8 cellular contexts compared by ENCODE assay signal in the genomic region with DNA sequence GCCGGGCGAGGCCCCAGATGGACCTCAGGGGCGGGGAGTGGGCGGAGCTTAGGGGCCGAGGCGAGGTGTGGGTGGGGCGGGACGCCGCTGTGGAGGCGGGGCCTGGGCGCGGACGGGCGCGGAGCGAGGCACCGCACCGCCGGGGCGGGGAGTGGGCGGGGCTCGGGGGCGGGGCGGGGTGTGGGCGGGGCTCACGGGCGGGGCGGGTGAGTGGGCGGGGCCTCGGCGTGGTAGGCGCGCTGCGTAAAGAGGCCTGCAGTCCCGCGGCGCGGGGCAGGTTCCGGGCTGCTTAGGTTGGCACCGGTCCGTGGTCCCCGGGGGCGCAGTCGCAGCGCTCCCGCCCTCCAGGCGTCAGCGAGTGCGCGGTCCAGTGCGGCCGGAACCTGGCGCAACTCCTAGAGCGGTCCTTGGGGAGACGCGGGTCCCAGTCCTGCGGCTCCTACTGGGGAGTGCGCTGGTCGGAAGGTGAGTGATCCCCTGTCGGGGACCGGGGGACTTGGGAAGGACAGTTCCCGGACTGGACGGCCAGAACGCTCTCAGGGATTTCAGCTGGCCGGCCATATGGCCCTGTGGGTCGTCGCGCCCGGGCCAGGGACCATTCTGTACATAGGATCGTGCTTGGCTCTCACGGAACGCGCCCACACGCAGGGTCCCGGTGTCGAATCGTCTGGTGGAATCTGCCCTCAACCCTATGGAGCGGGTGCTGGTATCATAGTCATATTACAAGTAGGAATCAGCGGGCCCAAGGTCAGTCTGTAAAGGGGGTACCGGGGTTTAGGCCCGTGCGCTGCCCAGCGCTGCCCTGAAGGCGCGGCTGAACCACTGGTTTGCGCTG. TPM values are rescaled to one million over a fixed set of nuclear protein-coding genes. Genes with fewer than 3 reads are reported as not detected.
DNase-seq lines count a peak whose midpoint lies in the region; ATAC-seq lines count a peak whose summit lies in the region.

A gene with protein sequence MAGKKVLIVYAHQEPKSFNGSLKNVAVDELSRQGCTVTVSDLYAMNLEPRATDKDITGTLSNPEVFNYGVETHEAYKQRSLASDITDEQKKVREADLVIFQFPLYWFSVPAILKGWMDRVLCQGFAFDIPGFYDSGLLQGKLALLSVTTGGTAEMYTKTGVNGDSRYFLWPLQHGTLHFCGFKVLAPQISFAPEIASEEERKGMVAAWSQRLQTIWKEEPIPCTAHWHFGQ (plus strand): TSS at position 274 of the 835 bp plus-strand sequence. CDS start 6,659 bp downstream, outside the sequence.

- peak; percentile 80 for ATAC-seq in GM18909 (IDR thresholded peaks at IDR 0.05; ENCODE audit: poor library complexity, unreplicated experiment)
- ATAC-seq in HG03139 (IDR thresholded peaks at IDR 0.05; ENCODE audit: unreplicated experiment): peak; percentile 72
- peak; percentile 89 for ATAC-seq in left colon

- DNase-seq in AG08395 (ENCODE audit: low spot score) (peak; percentile 99), NCI-H460 (ENCODE audit: extremely low read depth, low read depth) (peak; percentile 85), left colon (peak; percentile 92 to 98)
- peak; percentile 88 to 91 for DNase-seq in activated CD4-positive, alpha-beta T cell treated with anti-CD3 and anti-CD28 coated beads for 4 hours
- peak; percentile 86 to 93 for DNase-seq in stimulated activated CD4-positive, alpha-beta T cell treated with anti-CD3 and anti-CD28 coated beads, Interleukin-1b, Interleukin-23, amount 100 ng/mL, for 4 hours (ENCODE audit: low read depth in 2 of 2)

- intact Hi-C loops in left colon (cut with DNase I, micrococcal nuclease): loop anchor here (2.0 to 5.0 kb wide), 2 partner anchors 55 to 57 kb away; no protein-coding TSS in a partner anchor

- H3K27ac ChIP-seq in cingulate gyrus (ENCODE audit: low read depth, low read length): peak within 1 kb of the TSS; percentile 85

RNA-seq across cellular contexts. Expression of the gene that starts here (rescaled TPM):
- total RNA-seq in NCI-H460 (2014; rRNA removed; shearing (Covaris generic)): 171 and 185 TPM in 2 replicates
- 168 and 177 TPM in 2 replicates for polyA plus RNA-seq in NCI-H460 (2014; cell fraction: nucleus; rRNA removed)
- 10 to 100 TPM in 1 of 2 donors, 1 to 10 TPM in 1; 10.0 to 12.2 TPM for total RNA-seq in left colon

Comparison
In these comparisons a context has a peak if more than half of its experiments do, and no peak if none do; other contexts are left out.
1. Peak in every context shown above with its lines: DNase-seq, ATAC-seq and H3K27ac ChIP-seq.
2. RNA of the gene that starts here (total RNA-seq): 171 to 185 TPM in NCI-H460; 10.0 to 12.2 TPM in left colon; every median in the first group is over 10 times any median in the second.